Comparison of ENCODE assay signal across 1 cellular context in the genomic region with DNA sequence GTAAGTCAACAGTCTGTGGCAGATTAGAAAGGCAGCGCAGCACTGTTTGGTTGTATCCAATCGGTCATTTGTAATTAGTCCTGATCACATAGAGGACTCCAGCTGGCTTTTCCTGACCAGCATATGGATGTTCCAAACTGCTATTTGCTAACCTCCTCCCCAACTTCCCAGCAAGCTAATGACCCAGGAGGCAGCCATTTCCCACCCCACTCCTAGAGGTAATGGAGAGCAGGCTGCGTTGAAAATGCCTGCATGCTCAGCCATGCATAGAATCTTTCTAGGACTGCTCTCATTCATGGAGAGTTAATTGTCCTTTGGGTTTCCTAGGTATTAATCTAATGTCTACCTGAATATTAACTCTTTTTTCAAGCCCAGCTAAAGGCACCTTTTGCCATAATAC.
TF ChIP-seq lines count a peak whose summit lies in the region.

No MANE protein-coding gene starts in this region.

TF ChIP-seq in H1, 55 proteins besides CTCF, POLR2A, EP300 and RAD21 (continued from another document):
- TF ChIP-seq PHF8 (conservative IDR thresholded peaks at IDR 0.05; ENCODE audit: low read depth, low read length): no peak
- TF ChIP-seq EZH2 (IDR thresholded peaks at IDR 0.05; ENCODE audit: low read depth, low read length, severe bottlenecking): no peak
- TF ChIP-seq, protein P1, sequence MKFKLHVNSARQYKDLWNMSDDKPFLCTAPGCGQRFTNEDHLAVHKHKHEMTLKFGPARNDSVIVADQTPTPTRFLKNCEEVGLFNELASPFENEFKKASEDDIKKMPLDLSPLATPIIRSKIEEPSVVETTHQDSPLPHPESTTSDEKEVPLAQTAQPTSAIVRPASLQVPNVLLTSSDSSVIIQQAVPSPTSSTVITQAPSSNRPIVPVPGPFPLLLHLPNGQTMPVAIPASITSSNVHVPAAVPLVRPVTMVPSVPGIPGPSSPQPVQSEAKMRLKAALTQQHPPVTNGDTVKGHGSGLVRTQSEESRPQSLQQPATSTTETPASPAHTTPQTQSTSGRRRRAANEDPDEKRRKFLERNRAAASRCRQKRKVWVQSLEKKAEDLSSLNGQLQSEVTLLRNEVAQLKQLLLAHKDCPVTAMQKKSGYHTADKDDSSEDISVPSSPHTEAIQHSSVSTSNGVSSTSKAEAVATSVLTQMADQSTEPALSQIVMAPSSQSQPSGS (IDR thresholded peaks at IDR 0.05; ENCODE audit: low read length): no peak
